ENCODE assay signal across 17 cellular contexts in the genomic region with DNA sequence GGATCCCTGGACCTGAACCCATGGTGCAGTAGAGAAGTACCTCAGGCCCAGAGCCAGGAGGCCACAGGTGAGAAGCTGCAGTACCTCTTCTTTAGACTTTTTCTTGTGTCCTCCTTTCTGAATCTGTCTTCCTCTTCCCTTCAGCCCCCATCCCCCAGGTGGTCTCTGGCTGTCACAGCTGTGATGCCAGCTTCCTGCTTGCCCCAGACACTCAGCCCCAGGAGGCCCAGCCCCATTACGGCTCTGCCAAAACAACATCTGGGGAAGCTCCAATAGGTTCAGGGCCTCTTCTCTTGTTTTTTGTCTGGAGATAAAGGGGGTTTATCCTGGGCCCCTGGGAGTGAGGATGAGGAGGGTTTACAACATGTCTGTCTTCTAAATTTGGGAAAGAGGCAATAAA. TPM values are rescaled to one million over a fixed set of nuclear protein-coding genes. Genes with fewer than 3 reads are reported as not detected.
A peak's percentile ranks its signal among the peaks of the same experiment; 100 is the strongest.
DNase-seq lines count a peak whose midpoint lies in the region; ATAC-seq and TF ChIP-seq lines count a peak whose summit lies in the region.
"Had no signal": no experiment of that assay in that cellular context is flagged by ENCODE, and none has a peak within 500 bp of the region (broad histone marks: within the 10 kb centered on the region; RNA-seq: fewer than 3 reads in every experiment).

No MANE protein-coding gene starts in this region.

- ATAC-seq in activated naive CD8-positive, alpha-beta T cell treated with anti-CD3 and anti-CD28 coated beads, Interleukin-2, amount 50 U/mL, for 24 hours: no peak
- ATAC-seq: activated T-cell treated with anti-CD3 and anti-CD28 coated beads, Interleukin-2, amount 50 U/mL, for 4 hours; HepG2 had no signal

- H3K36me3 ChIP-seq in colonic mucosa: no peaks in the 10 kb centered on the region
- H3K36me3 ChIP-seq: right atrium auricular region had no signal

- H3K27ac Mint-ChIP-seq in activated naive CD8-positive, alpha-beta T cell treated with anti-CD3 and anti-CD28 coated beads, Interleukin-2, amount 50 U/mL, for 24 hours: peak overlapping the region; percentile 71
- peak overlapping the region; percentile 71 for H3K27ac Mint-ChIP-seq in progenitor cell of endocrine pancreas
- H3K27ac Mint-ChIP-seq in HFFc6: no peak overlapping the region
- H3K27ac Mint-ChIP-seq: T-helper 2 cell treated with Interferon-gamma antibody and Interleukin-4, amounts not matched to agents 5 μg/mL and 100 μg/mL, for 36 hours had no signal

- H3K4me1 ChIP-seq in colonic mucosa: peaks cover 8% of the 10 kb centered on the region

- H3K4me3 Mint-ChIP-seq in activated naive CD8-positive, alpha-beta T cell treated with anti-CD3 and anti-CD28 coated beads, Interleukin-2, amount 50 U/mL, for 24 hours: no peak overlapping the region
- H3K4me3 Mint-ChIP-seq in progenitor cell of endocrine pancreas (ENCODE audit: low read depth) (no peak overlapping the region), HFFc6 (no peak overlapping the region)
- H3K4me3 Mint-ChIP-seq: activated T-cell treated with anti-CD3 and anti-CD28 coated beads, Interleukin-2, amount 50 U/mL, for 4 hours; T-helper 2 cell treated with Interferon-gamma antibody and Interleukin-4, amounts not matched to agents 5 μg/mL and 100 μg/mL, for 36 hours had no signal

- H3K4me3 ChIP-seq in colonic mucosa: no peak overlapping the region
- H3K4me3 ChIP-seq: right atrium auricular region, testis had no signal

- no peaks in the 10 kb centered on the region for H3K27me3 Mint-ChIP-seq in activated naive CD8-positive, alpha-beta T cell treated with anti-CD3 and anti-CD28 coated beads, Interleukin-2, amount 50 U/mL, for 24 hours
- H3K27me3 Mint-ChIP-seq in progenitor cell of endocrine pancreas (no peaks in the 10 kb centered on the region), HFFc6 (ENCODE audit: insufficient read depth) (peaks cover 73% of the 10 kb centered on the region)

- no peak overlapping the region for H3K27ac ChIP-seq in colonic mucosa
- H3K27ac ChIP-seq: 22Rv1, right atrium auricular region, testis had no signal

- no peak overlapping the region for H3K9ac ChIP-seq in colonic mucosa (ENCODE audit: low read depth in 2 of 2, low read length in 2 of 2)

- H3K36me3 Mint-ChIP-seq in activated naive CD8-positive, alpha-beta T cell treated with anti-CD3 and anti-CD28 coated beads, Interleukin-2, amount 50 U/mL, for 24 hours (ENCODE audit: low read depth): no peaks in the 10 kb centered on the region
- H3K36me3 Mint-ChIP-seq in progenitor cell of endocrine pancreas (ENCODE audit: insufficient read depth) (no peaks in the 10 kb centered on the region), HFFc6 (ENCODE audit: low read depth) (no peaks in the 10 kb centered on the region)

- DNase-seq in DMS 273 (lab: John Stamatoyannopoulos, UW; ENCODE audit: unreplicated experiment): peak; percentile 69
- no peak for DNase-seq in DMS 273 treated with DMSO at 0.1 percent for 48 hours (lab: John Stamatoyannopoulos, UW)
- DNase-seq in NAMALWA (ENCODE audit: low spot score): peak; percentile 91
- no peak for DNase-seq in activated naive CD8-positive, alpha-beta T cell treated with anti-CD3 and anti-CD28 coated beads, Interleukin-2, amount 50 U/mL, for 24 hours
- no peak for DNase-seq in progenitor cell of endocrine pancreas (ENCODE audit: low spot score, unreplicated experiment)
- DNase-seq in colonic mucosa: no peak
- no peak for DNase-seq in HFFc6
- no peak for DNase-seq in posterior cingulate gyrus
- DNase-seq: activated CD4-positive, alpha-beta T cell treated with anti-CD3 and anti-CD28 coated beads, Interleukin-2, amount 50 U/mL, for 1 hour; activated T-cell treated with anti-CD3 and anti-CD28 coated beads, Interleukin-2, amount 50 U/mL, for 4 hours; NCI-H1092; NK-92 treated with Interleukin-12 subunit alpha and Interleukin-12 subunit beta, amount 100 ng/mL, for 24 hours; testis had no signal

- peaks cover 78% of the 10 kb centered on the region for H3K4me1 Mint-ChIP-seq in activated naive CD8-positive, alpha-beta T cell treated with anti-CD3 and anti-CD28 coated beads, Interleukin-2, amount 50 U/mL, for 24 hours
- H3K4me1 Mint-ChIP-seq in progenitor cell of endocrine pancreas (ENCODE audit: low read depth) (peaks cover 18% of the 10 kb centered on the region), HFFc6 (ENCODE audit: low read depth) (no peaks in the 10 kb centered on the region)

- intact Hi-C loops in colonic mucosa (cut with DNase I) (no loop called here), posterior cingulate gyrus (cut with DNase I) (no loop called here)

- peaks cover 5% of the 10 kb centered on the region for H3K9me3 Mint-ChIP-seq in activated naive CD8-positive, alpha-beta T cell treated with anti-CD3 and anti-CD28 coated beads, Interleukin-2, amount 50 U/mL, for 24 hours
- H3K9me3 Mint-ChIP-seq in progenitor cell of endocrine pancreas (ENCODE audit: low read depth): no peaks in the 10 kb centered on the region
- H3K9me3 Mint-ChIP-seq in HFFc6: no peaks in the 10 kb centered on the region
- H3K9me3 Mint-ChIP-seq: activated T-cell treated with anti-CD3 and anti-CD28 coated beads, Interleukin-2, amount 50 U/mL, for 4 hours; T-helper 2 cell treated with Interferon-gamma antibody and Interleukin-4, amounts not matched to agents 5 μg/mL and 100 μg/mL, for 36 hours had no signal

- H3K9me3 ChIP-seq in colonic mucosa: no peaks in the 10 kb centered on the region
- H3K9me3 ChIP-seq: right atrium auricular region, testis had no signal

- no peaks in the 10 kb centered on the region for H3K27me3 ChIP-seq in colonic mucosa
- H3K27me3 ChIP-seq: right atrium auricular region, testis had no signal

- no peak for TF ChIP-seq CTCF in progenitor cell of endocrine pancreas (IDR thresholded peaks at IDR 0.05; ENCODE audit: unreplicated experiment)
- TF ChIP-seq CTCF in colonic mucosa (IDR thresholded peaks at IDR 0.05): no peak
- TF ChIP-seq CTCF in HFFc6 (IDR thresholded peaks at IDR 0.05): no peak

RNA-seq across cellular contexts. Expression of a gene that starts 9.5 kb away (rescaled TPM):
- total RNA-seq in progenitor cell of endocrine pancreas (103 and 110 TPM in 2 replicates), colonic mucosa (10 to 100 TPM; 66.4 to 88.0 TPM)
- 10 to 100 TPM; 12.7 to 18.5 (median 13.7) TPM for total RNA-seq in HFFc6 (2021; fragmentation: NEBNext Ultra II Directional; extraction: Animal tissue kit (Norgen Biotek cat#: 25700))

RNA-seq across cellular contexts. Expression of a gene that starts 55.1 kb away (rescaled TPM):
- total RNA-seq in progenitor cell of endocrine pancreas: 2.5 and 3.1 TPM in 2 replicates
- total RNA-seq in colonic mucosa: 10 to 100 TPM; 38.6 to 49.3 TPM
- total RNA-seq in HFFc6 (2021; fragmentation: NEBNext Ultra II Directional; extraction: Animal tissue kit (Norgen Biotek cat#: 25700)): under 1 TPM; 0.19 to 0.66 (median 0.34) TPM
- total RNA-seq: HepG2 had no signal

Comparison
In these comparisons a context has a peak if more than half of its experiments do, and no peak if none do; other contexts are left out.
1. DNase-seq: peak in DMS 273 (single experiment) and NAMALWA (single experiment); none in DMS 273 treated with DMSO at 0.1 percent for 48 hours (single experiment), activated naive CD8-positive, alpha-beta T cell treated with anti-CD3 and anti-CD28 coated beads, Interleukin-2, amount 50 U/mL, for 24 hours (single experiment), progenitor cell of endocrine pancreas (single experiment), colonic mucosa (single experiment), HFFc6 (single experiment) and posterior cingulate gyrus (0 of 10).